In the genomic region with DNA sequence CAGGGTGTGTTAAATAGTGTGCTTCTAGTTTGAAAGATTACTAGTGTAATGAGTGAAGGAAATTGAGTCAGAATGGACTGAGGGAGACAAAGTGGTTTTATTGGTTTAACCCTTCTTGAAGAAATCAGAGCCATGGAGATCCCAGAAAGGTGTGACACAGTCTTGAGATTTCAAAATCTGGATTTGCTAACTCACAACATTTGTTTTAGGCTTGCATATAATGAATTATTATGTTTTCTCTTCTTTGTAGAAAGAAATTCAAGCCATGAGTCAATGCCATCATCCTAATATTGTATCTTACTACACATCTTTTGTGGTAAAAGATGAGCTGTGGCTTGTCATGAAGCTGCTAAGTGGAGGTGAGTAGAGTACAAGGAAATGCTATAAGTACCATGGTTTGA, we compare ENCODE assay signal across 13 cellular contexts.
"Had no signal": no experiment of that assay in that cellular context is flagged by ENCODE, and none has a peak within 500 bp of the region (broad histone marks: within the 10 kb centered on the region; RNA-seq: fewer than 3 reads in every experiment).

No MANE protein-coding gene starts in this region.

- H3K9me3 ChIP-seq: pancreas, stomach, thoracic aorta had no signal

- H3K27me3 ChIP-seq: dorsolateral prefrontal cortex, pancreas, stomach had no signal

- ATAC-seq: pancreas had no signal

- H3K4me1 ChIP-seq: pancreas had no signal

- H3K36me3 ChIP-seq: thoracic aorta had no signal

- H3K27ac Mint-ChIP-seq: activated naive CD4-positive, alpha-beta T cell treated with anti-CD3 and anti-CD28 coated beads for 36 hours had no signal

- H3K4me3 ChIP-seq: dorsolateral prefrontal cortex, left ventricle myocardium inferior, pancreas, stomach, thoracic aorta had no signal

- DNase-seq: activated CD4-positive, CD25-positive, alpha-beta regulatory T cell treated with anti-CD3 and anti-CD28 coated beads, Interleukin-2, amount 50 U/mL, for 72 hours; activated naive CD4-positive, alpha-beta T cell treated with anti-CD3 and anti-CD28 coated beads for 36 hours; dorsolateral prefrontal cortex; kidney; left ventricle myocardium inferior; mesendoderm; pancreas; stimulated activated CD4-positive, alpha-beta T cell treated with anti-CD3 and anti-CD28 coated beads, Interleukin-4, amount 100 ng/mL, for 1 hour; stimulated activated CD8-positive, alpha-beta memory T cell treated with anti-CD3 and anti-CD28 coated beads, Interleukin-4, amount 100 ng/mL, for 48 hours; stomach had no signal

- H3K4me3 Mint-ChIP-seq: activated naive CD4-positive, alpha-beta T cell treated with anti-CD3 and anti-CD28 coated beads for 36 hours; T-helper 2 cell treated with Interferon-gamma antibody and Interleukin-4, amounts not matched to agents 5 μg/mL and 100 μg/mL, for 36 hours had no signal

- H3K27ac ChIP-seq: dorsolateral prefrontal cortex, left ventricle myocardium inferior, pancreas, stomach had no signal

- FAIRE-seq: frontal cortex, kidney, pancreas had no signal
